Comparison of ENCODE assay signal across 7 cellular contexts in the genomic region with DNA sequence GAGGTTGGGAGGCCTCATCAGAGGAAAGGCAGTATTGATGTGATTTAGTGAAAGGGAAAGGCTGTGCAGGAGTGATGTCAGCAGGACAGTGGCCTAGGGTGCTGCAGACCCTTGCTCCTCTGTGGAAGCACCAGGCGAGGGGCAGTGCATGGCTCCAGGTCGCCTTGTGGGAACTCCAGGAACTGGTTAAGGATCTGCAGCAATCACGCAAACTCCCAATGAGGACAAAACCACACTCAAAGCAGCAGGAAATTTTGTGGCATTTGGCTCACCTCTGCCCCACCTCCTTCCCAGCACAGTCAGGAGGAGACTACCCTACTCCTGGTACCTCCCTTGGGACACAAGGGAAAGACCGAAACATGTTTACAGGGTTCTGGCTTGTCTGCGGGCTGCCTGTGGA.
DNase-seq lines count a peak whose midpoint lies in the region; ATAC-seq and TF ChIP-seq lines count a peak whose summit lies in the region.
"Not testable (repeated sequence)": the region's sequence is repeated elsewhere in the genome, so short reads cannot be mapped to it uniquely, and the experiment has no call there.

No MANE protein-coding gene starts in this region.

- not testable (repeated sequence) for H3K18ac ChIP-seq in H9 (ENCODE audit: insufficient read length, low read depth, low read length)

- peaks cover 12 to 20% of the 10 kb centered on the region in 2 experiments for H3K4me1 Mint-ChIP-seq in H9
- H3K4me1 Mint-ChIP-seq in WTC11 = peaks cover 20% of the 10 kb centered on the region
- not testable (repeated sequence) for H3K4me1 Mint-ChIP-seq in activated CD8-positive, alpha-beta memory T cell treated with anti-CD3 and anti-CD28 coated beads, Interleukin-2, amount 10 ng/mL, durations not matched to agents 7 days and 5 days

- WGBS in H9 (ENCODE audit: extremely low coverage, insufficient read length, low lambda C conversion rate) = no CpG with 5 or more reads among the region's 5 CpGs

- not testable (repeated sequence) for ATAC-seq in WTC11; activated CD8-positive, alpha-beta memory T cell treated with anti-CD3 and anti-CD28 coated beads, Interleukin-2, amount 10 ng/mL, durations not matched to agents 7 days and 5 days; upper lobe of right lung

- POLR2A ChIA-PET in WTC11 (lab: Charles Lee) = not testable (repeated sequence)

- H4K8ac ChIP-seq in H9 (replicated peaks; ENCODE audit: insufficient read length, low read depth, low read length) = not testable (repeated sequence)

- H3K36me3 ChIP-seq in colonic mucosa, upper lobe of right lung: not testable (repeated sequence)

- not testable (repeated sequence) for H3K9me3 ChIP-seq in H9 (ENCODE audit: control insufficient read depth, low read depth, low read length); colonic mucosa; upper lobe of right lung

- not testable (repeated sequence) for H3K23me2 ChIP-seq in H9 (ENCODE audit: insufficient read length, low read depth, low read length, poor library complexity, severe bottlenecking)

- not testable (repeated sequence) for H3K4ac ChIP-seq in H9 (ENCODE audit: low read depth, low read length)

- H3K27me3 Mint-ChIP-seq in H9 (ENCODE audit: low read depth); WTC11 (ENCODE audit: low read depth): not testable (repeated sequence)
- H3K27me3 Mint-ChIP-seq in activated CD8-positive, alpha-beta memory T cell treated with anti-CD3 and anti-CD28 coated beads, Interleukin-2, amount 10 ng/mL, durations not matched to agents 7 days and 5 days = peaks cover 37% of the 10 kb centered on the region

- not testable (repeated sequence) for H3K14ac ChIP-seq in H9 (ENCODE audit: insufficient read depth, low read length)

- H3K4me1 ChIP-seq in H9 (ENCODE audit: insufficient read depth, low read length); colonic mucosa; upper lobe of right lung: not testable (repeated sequence)

- not testable (repeated sequence) for H3K23ac ChIP-seq in H9 (ENCODE audit: insufficient read length, low read depth, low read length)

- H2BK5ac ChIP-seq in H9 (ENCODE audit: insufficient read length, low read length) = not testable (repeated sequence)

- not testable (repeated sequence) for H2AK5ac ChIP-seq in H9 (ENCODE audit: insufficient read length, low read length)

- H2BK20ac ChIP-seq in H9 (ENCODE audit: low read depth, low read length, poor library complexity, severe bottlenecking) = not testable (repeated sequence)

- TF ChIP-seq CTCF in H9 (conservative IDR thresholded peaks at IDR 0.05); WTC11 (IDR thresholded peaks at IDR 0.05); colonic mucosa (IDR thresholded peaks at IDR 0.05); upper lobe of right lung (IDR thresholded peaks at IDR 0.05): not testable (repeated sequence)

- not testable (repeated sequence) for H3K27ac ChIP-seq in H9 (ENCODE audit: insufficient read length, low read depth, low read length); colonic mucosa; upper lobe of right lung

- H2AFZ ChIP-seq in H9 (ENCODE audit: low read length) = not testable (repeated sequence)

- H3K27ac Mint-ChIP-seq in H9; WTC11; activated CD8-positive, alpha-beta memory T cell treated with anti-CD3 and anti-CD28 coated beads, Interleukin-2, amount 10 ng/mL, durations not matched to agents 7 days and 5 days: not testable (repeated sequence)

- not testable (repeated sequence) for H3K9ac ChIP-seq in H9 (ENCODE audit: extremely low read depth, insufficient read length, low read length); colonic mucosa (ENCODE audit: low read depth in 2 of 2, low read length in 2 of 2)

- intact Hi-C loops in colonic mucosa (cut with DNase I); cardiac septum (cut with DNase I); posterior vena cava (cut with DNase I); upper lobe of right lung (cut with DNase I): not testable (repeated sequence)

- H3K79me2 ChIP-seq in H9 (ENCODE audit: insufficient read depth, low read length) = not testable (repeated sequence)

- not testable (repeated sequence) for H4K5ac ChIP-seq in H9 (ENCODE audit: insufficient read length, low read depth, low read length)

- H3K4me2 ChIP-seq in H9 (ENCODE audit: insufficient read depth, insufficient read length, low read length) = not testable (repeated sequence)

- not testable (repeated sequence) for H3K4me3 ChIP-seq in colonic mucosa, upper lobe of right lung

- H4K91ac ChIP-seq in H9 (ENCODE audit: insufficient read length, low read depth, low read length) = not testable (repeated sequence)

- H3K56ac ChIP-seq in H9 (ENCODE audit: insufficient read length, low read depth, low read length) = not testable (repeated sequence)

- not testable (repeated sequence) for H3K27me3 ChIP-seq in H9 (ENCODE audit: insufficient read depth, low read length); colonic mucosa; upper lobe of right lung

- not testable (repeated sequence) for H3K36me3 Mint-ChIP-seq in H9 (ENCODE audit: insufficient read depth in 1 of 3, low read depth in 3 of 3); WTC11; activated CD8-positive, alpha-beta memory T cell treated with anti-CD3 and anti-CD28 coated beads, Interleukin-2, amount 10 ng/mL, durations not matched to agents 7 days and 5 days

- DNase-seq in H9 (peak; percentile 24), WTC11 (ENCODE audit: low spot score) (peak; percentile 3), colonic mucosa (peak; percentile 9), cardiac septum (ENCODE audit: low spot score) (peak; percentile 36), posterior vena cava (ENCODE audit: low spot score) (peak; percentile 31), upper lobe of right lung (peak; percentile 28)
- peak; percentile 15 for DNase-seq in activated CD8-positive, alpha-beta memory T cell treated with anti-CD3 and anti-CD28 coated beads, Interleukin-2, amount 10 ng/mL, durations not matched to agents 7 days and 5 days

- not testable (repeated sequence) for H3K79me1 ChIP-seq in H9 (ENCODE audit: insufficient read depth, low read depth, low read length, poor library complexity, severe bottlenecking)

- not testable (repeated sequence) for H3T11ph ChIP-seq in H9 (ENCODE audit: low read length)

- not testable (repeated sequence) for H4K20me1 ChIP-seq in H9 (ENCODE audit: control insufficient read depth, insufficient read depth, insufficient read length)

- H3K4me3 Mint-ChIP-seq in H9; WTC11; activated CD8-positive, alpha-beta memory T cell treated with anti-CD3 and anti-CD28 coated beads, Interleukin-2, amount 10 ng/mL, durations not matched to agents 7 days and 5 days: not testable (repeated sequence)

- H2BK12ac ChIP-seq in H9 (ENCODE audit: insufficient read length, low read depth, low read length) = not testable (repeated sequence)

- CTCF ChIA-PET in WTC11 (lab: Charles Lee) = interaction anchor here (1.0 kb wide), 1 partner anchor 263 kb away, joined by 3 read pairs; no protein-coding TSS in a partner anchor
- CTCF ChIA-PET in activated CD8-positive, alpha-beta memory T cell treated with anti-CD3 and anti-CD28 coated beads, Interleukin-2, amount 10 ng/mL, durations not matched to agents 7 days and 5 days (lab: Charles Lee) = not testable (repeated sequence)

- H3K9me3 Mint-ChIP-seq in H9; activated CD8-positive, alpha-beta memory T cell treated with anti-CD3 and anti-CD28 coated beads, Interleukin-2, amount 10 ng/mL, durations not matched to agents 7 days and 5 days (ENCODE audit: low read depth): not testable (repeated sequence)
- peaks cover 22% of the 10 kb centered on the region for H3K9me3 Mint-ChIP-seq in WTC11

- H2BK15ac ChIP-seq in H9 (ENCODE audit: low read depth, low read length) = not testable (repeated sequence)

- H2BK120ac ChIP-seq in H9 (ENCODE audit: low read depth, low read length, poor library complexity, severe bottlenecking) = not testable (repeated sequence)
